In the genomic region with DNA sequence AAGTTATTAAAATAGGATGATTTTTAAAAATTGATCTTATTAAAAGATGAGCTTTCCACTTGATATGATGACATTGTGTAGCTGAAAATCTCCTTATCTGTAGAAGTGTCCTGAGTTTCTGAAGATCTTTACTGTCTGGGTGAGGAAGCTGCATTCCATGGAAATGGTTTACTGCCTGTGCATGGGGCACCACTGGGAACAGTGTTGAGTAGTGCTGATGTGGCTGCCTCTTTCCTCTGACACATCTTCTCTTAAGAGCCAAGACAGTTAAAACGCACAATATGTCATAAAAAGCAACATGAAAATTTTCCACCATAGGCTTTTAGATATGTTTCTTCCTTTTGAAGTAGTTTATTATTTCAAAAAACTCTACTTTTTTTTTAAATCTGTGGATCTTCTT, we compare ENCODE assay signal across 19 cellular contexts. TPM values are rescaled to one million over a fixed set of nuclear protein-coding genes. Genes with fewer than 3 reads are reported as not detected.
DNase-seq lines count a peak whose midpoint lies in the region; ATAC-seq and TF ChIP-seq lines count a peak whose summit lies in the region.
"Had no signal": no experiment of that assay in that cellular context is flagged by ENCODE, and none has a peak within 500 bp of the region (broad histone marks: within the 10 kb centered on the region; RNA-seq: fewer than 3 reads in every experiment).

No MANE protein-coding gene starts in this region.

- peak overlapping the region; percentile 79; the same call in 1 of the 2 replicates for H3K27ac ChIP-seq in KMS-11
- H3K27ac ChIP-seq in brain microvascular endothelial cell = no peak overlapping the region
- H3K27ac ChIP-seq in osteoblast (ENCODE audit: low read depth, low read length) = peak overlapping the region; percentile 20

- DNase-seq in EH (ENCODE audit: low read depth) (peak; percentile 7), brain microvascular endothelial cell (no peak), osteoblast (ENCODE audit: insufficient read length, low spot score, missing footprints) (peak; percentile 71), COLO829 (ENCODE audit: low spot score) (no peak), NCI-H2081 treated with DMSO at 0.1 percent for 48 hours (lab: John Stamatoyannopoulos, UW) (no peak)
- DNase-seq: C1 segment of cervical spinal cord, DMS79, HCEC 1CT, NCI-H1105, NCI-H1694, NCI-H2227 treated with DMSO at 0.1 percent for 48 hours, NCI-H510A treated with DMSO at 0.1 percent for 48 hours, NCI-H774, RPMI8226, SHP77 treated with DMSO at 0.1 percent for 48 hours, SK-N-SH had no signal

- H3K79me2 ChIP-seq in KMS-11 (ENCODE audit: insufficient read depth, low read depth) (no peaks in the 10 kb centered on the region; the same call in 1 of the 2 replicates), osteoblast (ENCODE audit: insufficient read depth, low read length) (no peaks in the 10 kb centered on the region)

- H4K20me1 ChIP-seq in KMS-11 (ENCODE audit: insufficient read depth) (no peaks in the 10 kb centered on the region), osteoblast (ENCODE audit: insufficient read depth, low read length) (peaks cover 2% of the 10 kb centered on the region)

- H3K36me3 ChIP-seq in KMS-11 (ENCODE audit: insufficient read depth) (no peaks in the 10 kb centered on the region; the same call in 1 of the 2 replicates), brain microvascular endothelial cell (replicated peaks) (peaks cover 45% of the 10 kb centered on the region), osteoblast (ENCODE audit: insufficient read depth, low read length) (peaks cover 73% of the 10 kb centered on the region)

- no peaks in the 10 kb centered on the region for H3K27me3 ChIP-seq in KMS-11 (ENCODE audit: insufficient read depth, low read depth)
- no peaks in the 10 kb centered on the region for H3K27me3 ChIP-seq in brain microvascular endothelial cell (replicated peaks)
- H3K27me3 ChIP-seq in osteoblast (ENCODE audit: insufficient read depth, low read length) = no peaks in the 10 kb centered on the region

- peaks cover 67% of the 10 kb centered on the region for H3K4me1 ChIP-seq in KMS-11 (ENCODE audit: low read depth, poor library complexity, severe bottlenecking)
- no peaks in the 10 kb centered on the region for H3K4me1 ChIP-seq in osteoblast (ENCODE audit: insufficient read depth, low read length)

- H3K4me3 ChIP-seq in KMS-11 (IDR thresholded peaks at IDR 0.05; ENCODE audit: insufficient read depth, low read depth, low read length) (no peak overlapping the region), brain microvascular endothelial cell (ENCODE audit: low read depth, low read length) (no peak overlapping the region), osteoblast (ENCODE audit: insufficient read depth, low read length) (no peak overlapping the region)
- H3K4me3 ChIP-seq: GM23338 had no signal

- no peaks in the 10 kb centered on the region for H3K9me3 ChIP-seq in osteoblast (ENCODE audit: low read depth, low read length)
- H3K9me3 ChIP-seq: SK-N-SH had no signal

- no peak for ATAC-seq in GM19467 (IDR thresholded peaks at IDR 0.05; ENCODE audit: unreplicated experiment)
- ATAC-seq: GM23338 had no signal

- peak overlapping the region; percentile 77 for H3K4me2 ChIP-seq in KMS-11
- H3K4me2 ChIP-seq in osteoblast (ENCODE audit: insufficient read depth, low read length) = no peak overlapping the region
- H3K4me2 ChIP-seq: GM23338, SK-N-SH had no signal

- no peak for TF ChIP-seq CTCF in KMS-11 (conservative IDR thresholded peaks at IDR 0.05; ENCODE audit: low read depth, low read length)
- peak; percentile 4 for TF ChIP-seq CTCF in brain microvascular endothelial cell (IDR thresholded peaks at IDR 0.05; ENCODE audit: low read depth, low read length, missing control alignments)
- TF ChIP-seq CTCF in osteoblast (IDR thresholded peaks at IDR 0.05; ENCODE audit: extremely low read depth, low read depth, low read length) = no peak

- H3K9ac ChIP-seq in KMS-11 = no peak overlapping the region
- H3K9ac ChIP-seq: SK-N-SH had no signal

- no peak overlapping the region for H2AFZ ChIP-seq in KMS-11 (ENCODE audit: low read depth)
- H2AFZ ChIP-seq in osteoblast (ENCODE audit: low read length) = no peak overlapping the region
- H2AFZ ChIP-seq: GM23338 had no signal

- in situ Hi-C loops in brain microvascular endothelial cell (cut with HindIII; ENCODE audit: low pct_ligation_motif_present, low sequenced_read_pairs) = no loop called here

RNA-seq across cellular contexts. Expression of gene SECISBP2, which starts 24.6 kb away (rescaled TPM):
- 30.6 and 30.8 TPM in 2 replicates for total RNA-seq in osteoblast

RNA-seq across cellular contexts. Expression of gene CKS2, which starts 32.0 kb away (rescaled TPM):
- total RNA-seq in osteoblast = 17.0 and 18.6 TPM in 2 replicates

Comparison
In these comparisons a context has a peak if more than half of its experiments do, and no peak if none do; other contexts are left out.
1. DNase-seq: peak in EH (single experiment) and osteoblast (single experiment); none in brain microvascular endothelial cell (single experiment), COLO829 (single experiment) and NCI-H2081 treated with DMSO at 0.1 percent for 48 hours (single experiment).